ENCODE assay signal across 1 cellular context in genomic region chr14:49617846-49618519, GRCh38.
TF ChIP-seq lines count a peak whose summit lies in the region.

No MANE protein-coding gene starts in this region.

TF ChIP-seq in IMR-90, 13 proteins besides CTCF, POLR2A, EP300 and RAD21:
- TF ChIP-seq MAZ (IDR thresholded peaks at IDR 0.05; ENCODE audit: borderline replicate concordance, low read depth, low read length) (no peak), RCOR1 (IDR thresholded peaks at IDR 0.05; ENCODE audit: insufficient replicate concordance, low read length) (peak; percentile 8), MXI1 (IDR thresholded peaks at IDR 0.05; ENCODE audit: borderline replicate concordance, low read depth, low read length) (no peak)
